1 cellular context compared by ENCODE assay signal in genomic region chr7:87735360-87735759, GRCh38.
TF ChIP-seq lines count a peak whose summit lies in the region.

No MANE protein-coding gene starts in this region.

TF ChIP-seq in GM23338, 12 proteins besides CTCF, POLR2A, EP300 and RAD21 (continued from another document):
- no peak for TF ChIP-seq REST (IDR thresholded peaks at IDR 0.05; ENCODE audit: unreplicated experiment)
- TF ChIP-seq JUNB (IDR thresholded peaks at IDR 0.05; ENCODE audit: unreplicated experiment): no peak
- TF ChIP-seq POLR2AphosphoS5 (IDR thresholded peaks at IDR 0.05; ENCODE audit: low read depth): no peak
- no peak for TF ChIP-seq CREB1 (CRISPR knock-in tag; IDR thresholded peaks at IDR 0.05; ENCODE audit: low read depth)
- no peak for TF ChIP-seq STAT1 (IDR thresholded peaks at IDR 0.05; ENCODE audit: unreplicated experiment)
